In genomic region chr16:4831616-4832015, GRCh38 we compare ENCODE assay signal across 22 cellular contexts. TPM values are rescaled to one million over a fixed set of nuclear protein-coding genes. Genes with fewer than 3 reads are reported as not detected.
"Had no signal": no experiment of that assay in that cellular context is flagged by ENCODE, and none has a peak within 500 bp of the region (broad histone marks: within the 10 kb centered on the region; RNA-seq: fewer than 3 reads in every experiment).

No MANE protein-coding gene starts in this region.

- H3K9me3 ChIP-seq: SK-N-SH had no signal

- DNase-seq: KBM-7, NCI-H1092, NCI-H1105 treated with DMSO at 0.1 percent for 48 hours, NCI-H1417 treated with DMSO at 0.1 percent for 48 hours, NCI-H146, NCI-H1694 treated with DMSO at 0.1 percent for 48 hours, NCI-H2029, NCI-H2081 treated with DMSO at 0.1 percent for 48 hours, NCI-H2171, NCI-H226, NCI-H446, NCI-H510A, NCI-H524 treated with DMSO at 0.1 percent for 48 hours, NCI-H69, NCI-H774, RPMI8226, SHP77, SK-N-SH had no signal

RNA-seq across cellular contexts. Expression of gene SMIM22, which starts 36.4 kb away (rescaled TPM):
- total RNA-seq: LHCN-M2, SK-MEL-5 had no signal
- polyA plus RNA-seq: SK-N-SH had no signal

RNA-seq across cellular contexts. Expression of gene SEPTIN12, which starts 43.5 kb away (rescaled TPM):
- total RNA-seq: HT-29, LHCN-M2, MCF 10A, SK-MEL-5 had no signal
